In genomic region chr14:73753887-73754880, GRCh38 we compare ENCODE assay signal across 8 cellular contexts. TPM values are rescaled to one million over a fixed set of nuclear protein-coding genes. Genes with fewer than 3 reads are reported as not detected.
DNase-seq lines count a peak whose midpoint lies in the region; ATAC-seq and TF ChIP-seq lines count a peak whose summit lies in the region.

No MANE protein-coding gene starts in this region.

- H3K4me1 Mint-ChIP-seq in central memory CD8-positive, alpha-beta T cell: peaks cover 94% of the 10 kb centered on the region

- H2BK15ac ChIP-seq in mesendoderm (replicated peaks; ENCODE audit: low read depth): no peak overlapping the region

- H3K9me3 Mint-ChIP-seq in central memory CD8-positive, alpha-beta T cell: no peaks in the 10 kb centered on the region

- no peaks in the 10 kb centered on the region for H3K36me3 ChIP-seq in mesendoderm (ENCODE audit: control insufficient read depth, insufficient read depth, low read length)
- no peaks in the 10 kb centered on the region for H3K36me3 ChIP-seq in tibial nerve

- H3K23ac ChIP-seq in mesendoderm (ENCODE audit: low read length): no peak overlapping the region

- peak; percentile 27 for DNase-seq in SKM-1 treated with dmso at 0.1 percent for 144 hours (lab: John Stamatoyannopoulos, UW; ENCODE audit: unreplicated experiment)
- DNase-seq in SKM-1 (lab: John Stamatoyannopoulos, UW; ENCODE audit: unreplicated experiment): no peak
- peak; percentile 84 for DNase-seq in RPMI7951 (ENCODE audit: low read depth)
- no peak for DNase-seq in central memory CD8-positive, alpha-beta T cell (ENCODE audit: low spot score in 2 of 2)
- DNase-seq in mesendoderm: no peak
- no peak for DNase-seq in tibial nerve (ENCODE audit: low spot score in 2 of 2)
- DNase-seq in iPS-NIHi11 (ENCODE audit: low spot score): no peak

- TF ChIP-seq POLR2A in tibial nerve (IDR thresholded peaks at IDR 0.05): no peak

- H3K4me1 ChIP-seq in mesendoderm (ENCODE audit: control insufficient read depth, low read depth, low read length) (peaks cover 21% of the 10 kb centered on the region), tibial nerve (peaks cover 0 to 98% (median 96%) of the 10 kb centered on the region in 4 donors)

- H3K4ac ChIP-seq in mesendoderm (ENCODE audit: low read depth, low read length): no peak overlapping the region

- H2AK5ac ChIP-seq in mesendoderm (ENCODE audit: low read length): no peak overlapping the region

- peak; percentile 48 for ATAC-seq in HG02678 (IDR thresholded peaks at IDR 0.05; ENCODE audit: unreplicated experiment)
- ATAC-seq in central memory CD8-positive, alpha-beta T cell (replicated peaks; ENCODE audit: extremely low read depth, poor library complexity, severe bottlenecking): peak; percentile 29

- H3K56ac ChIP-seq in mesendoderm (ENCODE audit: low read length): peak overlapping the region; percentile 52

- peaks cover 45% of the 10 kb centered on the region for H3K79me1 ChIP-seq in mesendoderm (ENCODE audit: low read length)

- TF ChIP-seq CTCF in tibial nerve (IDR thresholded peaks at IDR 0.05): no peak

- H3K4me2 ChIP-seq in mesendoderm (ENCODE audit: low read length): no peak overlapping the region

- peak overlapping the region; percentile 89 for H3K4me3 Mint-ChIP-seq in central memory CD8-positive, alpha-beta T cell

- H3K36me3 Mint-ChIP-seq in central memory CD8-positive, alpha-beta T cell (ENCODE audit: insufficient read depth): peaks cover 25% of the 10 kb centered on the region

- peak overlapping the region; percentile 98 for H3K27ac Mint-ChIP-seq in central memory CD8-positive, alpha-beta T cell (ENCODE audit: low read depth)

- H3K27ac ChIP-seq in mesendoderm (ENCODE audit: low read depth, low read length): no peak overlapping the region
- H3K27ac ChIP-seq in tibial nerve: peak overlapping the region; percentile 60 to 99 (median 98)

- H3K9me3 ChIP-seq in tibial nerve: no peaks in the 10 kb centered on the region

- peak overlapping the region; percentile 20 for H3K9ac ChIP-seq in mesendoderm (ENCODE audit: low read length)

- no peak overlapping the region for H2BK120ac ChIP-seq in mesendoderm (ENCODE audit: low read depth, low read length)

- H3K27me3 ChIP-seq in mesendoderm (ENCODE audit: insufficient read depth, low read length, poor library complexity) (no peaks in the 10 kb centered on the region), tibial nerve (no peaks in the 10 kb centered on the region)

- no peak overlapping the region for H4K5ac ChIP-seq in mesendoderm (ENCODE audit: low read length)

- peak in 1 of 2 donors; percentile 10 for TF ChIP-seq EP300 in tibial nerve (IDR thresholded peaks at IDR 0.05)

- H3K4me3 ChIP-seq in mesendoderm (ENCODE audit: low read length) (no peak overlapping the region), tibial nerve (peak overlapping the region; percentile 6 to 36 (median 22))

- H3K18ac ChIP-seq in mesendoderm (ENCODE audit: low read length): no peak overlapping the region

- H2BK5ac ChIP-seq in mesendoderm (ENCODE audit: low read length): no peak overlapping the region

- WGBS in mesendoderm (ENCODE audit: extremely low coverage, insufficient coverage, low lambda C conversion rate): no CpG with 5 or more reads among the region's 15 CpGs
- WGBS in tibial nerve, 2 donors: 17 to 18% methylated on average over 13 to 15 of the region's 15 CpGs

- H3K79me2 ChIP-seq in mesendoderm (ENCODE audit: control insufficient read depth, insufficient read depth, low read length): peaks cover 44% of the 10 kb centered on the region

- no peaks in the 10 kb centered on the region for H3K27me3 Mint-ChIP-seq in central memory CD8-positive, alpha-beta T cell

- H4K8ac ChIP-seq in mesendoderm (ENCODE audit: low read depth, low read length): no peak overlapping the region

RNA-seq across cellular contexts. Expression of gene PNMA1, which starts 40.0 kb away (rescaled TPM):
- 20.4 and 26.6 TPM in 2 replicates for total RNA-seq in RPMI7951 (2014; rRNA removed; shearing (Covaris generic))
- polyA plus RNA-seq in mesendoderm (2013, experiment 1 of 2): 34.5 TPM
- 34.4 TPM for polyA plus RNA-seq in mesendoderm (2013, experiment 2 of 2)
- total RNA-seq in tibial nerve: 10 to 100 TPM; 21.2 to 43.5 (median 34.2) TPM

Comparison
In these comparisons a context has a peak if more than half of its experiments do, and no peak if none do; other contexts are left out.
1. DNase-seq: peak in SKM-1 treated with dmso at 0.1 percent for 144 hours (single experiment) and RPMI7951 (single experiment); none in SKM-1 (single experiment), central memory CD8-positive, alpha-beta T cell (0 of 2), mesendoderm (single experiment), tibial nerve (0 of 2) and iPS-NIHi11 (single experiment).